In genomic region chr3:188914556-188914955, GRCh38 we compare ENCODE assay signal across 9 cellular contexts.
DNase-seq lines count a peak whose midpoint lies in the region; ATAC-seq and TF ChIP-seq lines count a peak whose summit lies in the region.
"Had no signal": no experiment of that assay in that cellular context is flagged by ENCODE, and none has a peak within 500 bp of the region (broad histone marks: within the 10 kb centered on the region; RNA-seq: fewer than 3 reads in every experiment).

No MANE protein-coding gene starts in this region.

- H3K4me3 Mint-ChIP-seq in T-helper 17 cell = no peak overlapping the region

- H3K27me3 Mint-ChIP-seq in T-helper 17 cell = no peaks in the 10 kb centered on the region

- H3K4me3 ChIP-seq in AG10803 (ENCODE audit: low read length) = no peak overlapping the region
- no peak overlapping the region for H3K4me3 ChIP-seq in foreskin fibroblast (ENCODE audit: low read depth in 1 of 2, low read length in 2 of 2)
- no peak overlapping the region for H3K4me3 ChIP-seq in dorsolateral prefrontal cortex

- DNase-seq in AG10803 (ENCODE audit: low read depth) (peak; percentile 56), foreskin fibroblast (peak; percentile 56 to 58), T-helper 17 cell (no peak), nucleus accumbens (lab: John Stamatoyannopoulos, UW) (no peak), SKM-1 treated with dmso at 0.1 percent for 144 hours (lab: John Stamatoyannopoulos, UW; ENCODE audit: unreplicated experiment) (no peak), dorsolateral prefrontal cortex (no peak)
- DNase-seq: DMS79 had no signal

- no peaks in the 10 kb centered on the region for H3K27me3 ChIP-seq in dorsolateral prefrontal cortex

- H3K27ac Mint-ChIP-seq in T-helper 17 cell = no peak overlapping the region

- H3K4me1 Mint-ChIP-seq in T-helper 17 cell = peaks cover 20% of the 10 kb centered on the region

- no peaks in the 10 kb centered on the region for H3K9me3 ChIP-seq in T-helper 17 cell (ENCODE audit: control insufficient read depth, low read length, poor library complexity, severe bottlenecking)

- TF ChIP-seq CTCF in AG10803 (conservative IDR thresholded peaks at IDR 0.05; ENCODE audit: low read length) = no peak
- no peak for TF ChIP-seq CTCF in foreskin fibroblast (IDR thresholded peaks at IDR 0.05; ENCODE audit: low read depth, low read length)
- no peak for TF ChIP-seq CTCF in dorsolateral prefrontal cortex (IDR thresholded peaks at IDR 0.05 in 54 of 56, conservative IDR thresholded peaks at IDR 0.05 in 2 of 56; ENCODE audit: low read depth in 1 of 56, partially characterized antibody in 56 of 56)

- H3K36me3 Mint-ChIP-seq in T-helper 17 cell (ENCODE audit: low read depth) = peaks cover 3% of the 10 kb centered on the region

- peak; percentile 53 for ATAC-seq in GM21619 (IDR thresholded peaks at IDR 0.05; ENCODE audit: unreplicated experiment)
- peak; percentile 67 for ATAC-seq in SK-N-SH treated with all-trans-retinoic acid at 6 μM for 48 hours
- ATAC-seq in T-helper 17 cell = no peak

- intact Hi-C loops in dorsolateral prefrontal cortex (cut with DNase I) = no loop called here

- H3K27ac ChIP-seq in dorsolateral prefrontal cortex = no peak overlapping the region

TF ChIP-seq in SK-N-SH treated with all-trans-retinoic acid at 6 μM for 48 hours, 23 proteins besides CTCF, POLR2A, EP300 and RAD21:
- no peak for TF ChIP-seq OSR1 (CRISPR knock-in tag; IDR thresholded peaks at IDR 0.05)
- no peak for TF ChIP-seq ZNF8 (CRISPR knock-in tag; IDR thresholded peaks at IDR 0.05)
- no peak for TF ChIP-seq ZFP30 (CRISPR knock-in tag; IDR thresholded peaks at IDR 0.05)
- TF ChIP-seq PPARA (CRISPR knock-in tag; IDR thresholded peaks at IDR 0.05; ENCODE audit: borderline replicate concordance) = no peak
- no peak for TF ChIP-seq BACH2 (CRISPR knock-in tag; IDR thresholded peaks at IDR 0.05; ENCODE audit: borderline replicate concordance)
- no peak for TF ChIP-seq TOX (CRISPR knock-in tag; IDR thresholded peaks at IDR 0.05; ENCODE audit: borderline replicate concordance)
- no peak for TF ChIP-seq TSHZ2 (CRISPR knock-in tag; IDR thresholded peaks at IDR 0.05)
TF ChIP-seq in SK-N-SH treated with all-trans-retinoic acid at 6 μM for 48 hours: peak in this region for 0.

Comparison
In these comparisons a context has a peak if more than half of its experiments do, and no peak if none do; other contexts are left out.
1. DNase-seq: peak in AG10803 (single experiment) and foreskin fibroblast (2 of 2); none in T-helper 17 cell (0 of 3), nucleus accumbens (0 of 56), SKM-1 treated with dmso at 0.1 percent for 144 hours (single experiment) and dorsolateral prefrontal cortex (0 of 10).